Comparison of ENCODE assay signal across 1 cellular context in the genomic region with DNA sequence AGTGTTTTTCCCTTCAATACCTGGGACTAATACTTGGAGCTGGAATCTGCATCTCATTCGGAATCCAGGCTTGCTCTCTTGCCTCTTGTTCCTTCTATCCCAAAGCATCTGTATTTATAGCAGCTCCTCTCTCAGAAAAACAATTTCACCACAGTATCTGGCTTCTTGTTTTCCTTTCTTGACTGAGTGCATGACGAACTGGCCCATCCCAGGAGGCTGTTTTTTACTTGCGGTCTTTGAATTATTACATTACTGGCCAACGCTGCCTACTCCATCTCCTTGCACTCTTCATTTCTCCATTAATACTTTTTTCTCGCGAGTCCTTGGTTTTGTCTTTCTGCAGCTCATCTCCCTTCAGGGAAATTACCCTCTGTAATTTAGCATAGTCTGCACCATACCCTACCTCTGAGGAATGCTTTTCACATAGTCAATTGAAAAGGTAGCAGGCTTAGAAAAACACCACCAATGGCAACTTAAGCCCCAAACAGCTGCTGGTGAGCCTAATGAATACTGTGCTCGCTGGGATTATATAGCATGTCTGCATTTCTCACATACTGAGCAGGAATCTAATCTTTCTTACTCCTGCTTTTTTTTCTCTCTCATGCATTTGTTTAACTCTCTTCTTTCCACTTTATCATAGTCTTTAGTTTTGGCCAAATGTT.
TF ChIP-seq lines count a peak whose summit lies in the region.

No MANE protein-coding gene starts in this region.

TF ChIP-seq in H1, 55 proteins besides CTCF, POLR2A, EP300 and RAD21:
- TF ChIP-seq TEAD4 (IDR thresholded peaks at IDR 0.05; ENCODE audit: low read depth, low read length) (0 out of 2 replicates have a peak, but pooled peaks have one; percentile 22), CEBPB (IDR thresholded peaks at IDR 0.05; ENCODE audit: low read depth, low read length) (no peak), SIX5 (IDR thresholded peaks at IDR 0.05; ENCODE audit: low read depth, low read length) (no peak), KDM1A (IDR thresholded peaks at IDR 0.05; ENCODE audit: borderline replicate concordance, low read length) (no peak), TCF12 (IDR thresholded peaks at IDR 0.05; ENCODE audit: low read depth, low read length) (peak; percentile 19; the same call in 1 of the 2 replicates), PHF8 (conservative IDR thresholded peaks at IDR 0.05; ENCODE audit: low read depth, low read length) (no peak)
